In the genomic region with DNA sequence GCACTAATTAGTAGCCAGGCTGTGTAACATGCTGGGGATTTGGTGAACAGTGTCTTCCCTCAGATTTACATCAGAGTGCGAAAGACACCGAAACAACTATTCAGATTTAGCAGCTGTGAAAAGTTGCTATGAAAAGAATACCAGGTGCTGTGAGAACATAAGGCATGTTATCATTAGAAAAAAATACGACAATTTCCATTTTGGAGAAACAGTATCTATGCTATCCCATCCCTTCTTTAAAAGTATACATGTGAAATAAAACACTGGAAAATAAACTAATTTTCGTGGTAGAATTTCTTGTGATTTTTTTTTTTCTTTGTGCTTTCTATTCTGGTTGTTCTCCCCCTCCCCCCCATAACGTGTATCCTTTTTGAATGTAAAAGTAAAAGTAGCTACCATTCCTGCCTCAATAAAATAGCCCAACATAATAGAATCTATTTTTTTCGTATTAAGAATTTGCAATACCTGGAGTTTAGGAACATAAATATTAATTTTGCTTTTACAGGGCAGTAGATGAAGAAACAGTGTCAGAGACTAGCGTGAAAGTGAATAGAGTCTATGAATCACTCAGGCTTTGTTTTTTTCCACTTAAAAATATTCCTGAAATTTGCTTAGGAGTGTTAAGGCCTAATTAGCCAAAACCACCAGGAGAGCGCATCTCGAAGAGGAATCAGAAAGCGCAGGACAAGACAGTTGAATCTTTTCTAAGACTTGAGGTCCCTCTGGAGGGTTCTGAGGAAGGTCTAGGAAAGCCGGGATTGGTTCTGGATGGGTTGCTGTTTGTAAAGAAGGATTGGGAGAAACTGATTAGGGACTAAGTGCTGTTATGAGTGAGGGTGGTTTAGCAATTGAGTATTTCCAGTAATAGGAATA, we compare ENCODE assay signal across 8 cellular contexts. TPM values are rescaled to one million over a fixed set of nuclear protein-coding genes. Genes with fewer than 3 reads are reported as not detected.
DNase-seq lines count a peak whose midpoint lies in the region; ATAC-seq, FAIRE-seq and TF ChIP-seq lines count a peak whose summit lies in the region.
"Had no signal": no experiment of that assay in that cellular context is flagged by ENCODE, and none has a peak within 500 bp of the region (broad histone marks: within the 10 kb centered on the region; RNA-seq: fewer than 3 reads in every experiment).

No MANE protein-coding gene starts in this region.

- TF ChIP-seq POLR2A in K562 (conservative IDR thresholded peaks at IDR 0.05): no peak

- H3K79me2 ChIP-seq in K562 (ENCODE audit: control insufficient read depth, insufficient read depth, low read length): peaks cover 60% of the 10 kb centered on the region

- H3K4me3 Mint-ChIP-seq in mesothelial cell of epicardium: peak overlapping the region; percentile 98

- H3K9me1 ChIP-seq in K562 (ENCODE audit: control insufficient read depth, insufficient read depth, low read length): no peaks in the 10 kb centered on the region

- peaks cover 58% of the 10 kb centered on the region for H3K4me1 Mint-ChIP-seq in mesothelial cell of epicardium

- no peaks in the 10 kb centered on the region for H3K9me3 ChIP-seq in K562 (replicated peaks; ENCODE audit: control insufficient read depth, insufficient read depth, low read depth, low read length)

- in situ Hi-C loops in K562 (cut with MboI): no loop called here

- peak overlapping the region; percentile 80 for H3K4me2 ChIP-seq in K562 (ENCODE audit: insufficient read depth, low read length)

- ATAC-seq in GM19043 (IDR thresholded peaks at IDR 0.05; ENCODE audit: low read depth, unreplicated experiment) (peak; percentile 30), K562 (peak; percentile 8)

- FAIRE-seq in K562 (lab: Jason Lieb, UNC): peak; percentile 19
- FAIRE-seq: colon had no signal

- DNase-seq in HL-60 (ENCODE audit: low read depth in 1 of 2, low spot score in 1 of 2) (no peak), K562 (ENCODE audit: extremely low read depth in 1 of 4, low spot score in 3 of 4) (peak in 2 of 4 experiments; percentile 15 to 26), mesothelial cell of epicardium (ENCODE audit: low spot score in 2 of 2, unreplicated experiment in 2 of 2) (no peak), HT-29 (ENCODE audit: low spot score) (no peak), NAMALWA (ENCODE audit: low spot score) (no peak), GM19240 (ENCODE audit: insufficient read length, low spot score) (no peak)

- H3K27me3 ChIP-seq in HL-60 (ENCODE audit: insufficient read depth, poor library complexity, severe bottlenecking) (no peaks in the 10 kb centered on the region), K562 (ENCODE audit: control insufficient read depth in 2 of 2, insufficient read depth in 2 of 2, low read length in 2 of 2) (no peaks in the 10 kb centered on the region)

- TF ChIP-seq CTCF in HL-60 (IDR thresholded peaks at IDR 0.05; ENCODE audit: insufficient read depth, low read length) (no peak), K562 (IDR thresholded peaks at IDR 0.05 in 2 of 3, conservative IDR thresholded peaks at IDR 0.05 in 1 of 3; ENCODE audit: insufficient read depth in 2 of 3, low read depth in 1 of 3, low read length in 3 of 3) (no peak), mesothelial cell of epicardium (IDR thresholded peaks at IDR 0.05; ENCODE audit: unreplicated experiment) (no peak)

- peak overlapping the region; percentile 80 for H2AFZ ChIP-seq in K562 (ENCODE audit: low read depth, low read length)

- peak overlapping the region; percentile 98 for H3K27ac Mint-ChIP-seq in mesothelial cell of epicardium

- peaks cover under 1% of the 10 kb centered on the region for H3K36me3 Mint-ChIP-seq in mesothelial cell of epicardium

- H4K20me1 ChIP-seq in K562 (replicated peaks; ENCODE audit: control insufficient read depth, insufficient read depth, low read length): no peaks in the 10 kb centered on the region

- H3K4me3 ChIP-seq in HL-60 (replicated peaks; ENCODE audit: insufficient read depth, low read length) (peak overlapping the region; percentile 95), K562 (peak overlapping the region; percentile 84)

- H3K4me1 ChIP-seq in K562 (replicated peaks in 1 of 2; ENCODE audit: control insufficient read depth in 2 of 2, insufficient read depth in 2 of 2, low read length in 2 of 2): peaks cover 4 to 20% of the 10 kb centered on the region in 2 experiments; a peak in 4 of 5 replicates

- intact Hi-C loops in K562 (cut with micrococcal nuclease): no loop called here

- 16% methylated on average over 11 of the region's 11 CpGs for WGBS in K562 (ENCODE audit: insufficient coverage, low coverage, missing lambda C conversion rate)

- POLR2A ChIA-PET in K562 (lab: Yijun Ruan, JAX): interaction anchor here (0.7 to 1.9 kb wide), 8 partner anchors 9 to 270 kb away, joined by 3 to 9 read pairs (median 4); a partner anchor contains a TSS

- no peak for TF ChIP-seq EP300 in K562 (IDR thresholded peaks at IDR 0.05; ENCODE audit: low read length)

- peaks cover 36% of the 10 kb centered on the region for H3K36me3 ChIP-seq in K562 (ENCODE audit: control insufficient read depth, insufficient read depth, low read length)

- TF ChIP-seq RAD21 in K562 (CRISPR knock-in tag; conservative IDR thresholded peaks at IDR 0.05 in 1 of 2, IDR thresholded peaks at IDR 0.05 in 1 of 2): no peak

- peak overlapping the region in 1 of 2 experiments; percentile 92; a peak in 3 of 4 replicates for H3K9ac ChIP-seq in K562 (ENCODE audit: insufficient read depth in 1 of 2, low read depth in 2 of 2, low read length in 2 of 2)

- H3K27me3 Mint-ChIP-seq in mesothelial cell of epicardium (ENCODE audit: low read depth): no peaks in the 10 kb centered on the region

- no TSS peak for BruUV-seq in K562 (replicated peaks; lab: Mats Ljungman, UMichigan)

- CTCF ChIA-PET in K562 (lab: Yijun Ruan, JAX; ENCODE audit: low intra/inter-chr PET ratio): interaction anchor here (0.7 kb wide), 1 partner anchor 543 kb away, joined by 5 read pairs; no protein-coding TSS in a partner anchor

- no peaks in the 10 kb centered on the region for H3K9me3 Mint-ChIP-seq in mesothelial cell of epicardium

- H3K27ac ChIP-seq in HL-60 (replicated peaks) (peak overlapping the region; percentile 84), K562 (ENCODE audit: extremely low read depth, low read depth, low read length) (peak overlapping the region; percentile 93)

RNA-seq across cellular contexts. Expression of a gene that starts 0.8 kb away (rescaled TPM):
- total RNA-seq in K562 (2011; cell fraction: chromatin; rRNA removed; ENCODE audit: low replicate concordance): 16.0 and 49.4 TPM in 2 replicates
- 9.3 and 9.6 TPM in 2 replicates for total RNA-seq in K562 (2011; cell fraction: nucleolus; rRNA removed)
- total RNA-seq in K562 (2011; cell fraction: nucleoplasm; rRNA removed): 15.6 and 16.1 TPM in 2 replicates
- total RNA-seq in K562 (2014; rRNA removed) (51.8 and 65.7 TPM in 2 replicates), K562 (2014; rRNA removed; fragmentation: Illumina TruSeq; extraction: Trizol) (53.4 and 71.6 TPM in 2 replicates), K562 (2015; rRNA removed; fragmentation: Illumina TruSeq; extraction: Trizol) (40.8 and 48.1 TPM in 2 replicates), K562 (2021) (38.4 and 43.6 TPM in 2 replicates), mesothelial cell of epicardium (35.8 to 39.0 TPM (median 36.9 TPM) in 3 replicates)
- polyA plus RNA-seq in K562 (2011; rRNA removed) (46.5 and 56.0 TPM in 2 replicates), K562 (2014; fragmentation: Illumina TruSeq; extraction: Trizol) (52.4 and 57.4 TPM in 2 replicates), K562 (2014; fragmentation: Nextera tagmentation; extraction: Ambion mirVana) (10 to 100 TPM; 42.1 to 54.8 TPM), K562 (2014; rRNA removed) (50.4 and 56.9 TPM in 2 replicates)
- polyA plus RNA-seq in K562 (2011; cell fraction: cytosol; rRNA removed): 3.3 and 8.9 TPM in 2 replicates
- 11.0 and 21.7 TPM in 2 replicates for polyA plus RNA-seq in K562 (2011; cell fraction: nucleus; rRNA removed)
- polyA plus RNA-seq in K562 (2012): 56.3 and 61.4 TPM in 2 replicates
- 37.2 and 44.6 TPM in 2 replicates for polyA minus RNA-seq in K562 (2011; rRNA and poly(A)+ RNA removed)
- polyA minus RNA-seq in K562 (2011; cell fraction: cytosol; rRNA and poly(A)+ RNA removed): 7.4 and 9.8 TPM in 2 replicates
- polyA minus RNA-seq in K562 (2011; cell fraction: nucleus; rRNA and poly(A)+ RNA removed): 11.2 and 18.2 TPM in 2 replicates
- total RNA-seq in HT-29 (2014; rRNA removed; shearing (Covaris generic)): 13.2 and 24.6 TPM in 2 replicates

RNA-seq across cellular contexts. Expression of a gene that starts 2.0 kb away (rescaled TPM):
- 44.6 and 76.9 TPM in 2 replicates for total RNA-seq in K562 (2011; cell fraction: chromatin; rRNA removed; ENCODE audit: low replicate concordance)
- 57.0 and 61.5 TPM in 2 replicates for total RNA-seq in K562 (2011; cell fraction: nucleolus; rRNA removed)
- 79.8 and 80.8 TPM in 2 replicates for total RNA-seq in K562 (2011; cell fraction: nucleoplasm; rRNA removed)
- total RNA-seq in K562 (2014; rRNA removed) (251 and 270 TPM in 2 replicates), K562 (2014; rRNA removed; fragmentation: Illumina TruSeq; extraction: Trizol) (314 and 340 TPM in 2 replicates), K562 (2015; rRNA removed; fragmentation: Illumina TruSeq; extraction: Trizol) (294 and 318 TPM in 2 replicates), K562 (2021) (193 and 215 TPM in 2 replicates), mesothelial cell of epicardium (42.6 to 43.3 TPM (median 42.7 TPM) in 3 replicates)
- polyA plus RNA-seq in K562 (2011; rRNA removed) (290 and 349 TPM in 2 replicates), K562 (2014; fragmentation: Illumina TruSeq; extraction: Trizol) (522 and 779 TPM in 2 replicates), K562 (2014; fragmentation: Nextera tagmentation; extraction: Ambion mirVana) (1,000 to 10,000 TPM; 1,025 to 1,088 TPM), K562 (2014; rRNA removed) (422 and 674 TPM in 2 replicates)
- 437 and 618 TPM in 2 replicates for polyA plus RNA-seq in K562 (2011; cell fraction: cytosol; rRNA removed)
- polyA plus RNA-seq in K562 (2011; cell fraction: nucleus; rRNA removed): 139 and 204 TPM in 2 replicates
- 207 and 217 TPM in 2 replicates for polyA plus RNA-seq in K562 (2012)
- 177 and 179 TPM in 2 replicates for polyA minus RNA-seq in K562 (2011; rRNA and poly(A)+ RNA removed)
- polyA minus RNA-seq in K562 (2011; cell fraction: cytosol; rRNA and poly(A)+ RNA removed): 30.9 and 41.3 TPM in 2 replicates
- 40.8 and 79.1 TPM in 2 replicates for polyA minus RNA-seq in K562 (2011; cell fraction: nucleus; rRNA and poly(A)+ RNA removed)
- 99.1 and 131 TPM in 2 replicates for total RNA-seq in HT-29 (2014; rRNA removed; shearing (Covaris generic))

RNA-seq across cellular contexts. Expression of a gene that starts 19.8 kb away (rescaled TPM):
- total RNA-seq in K562 (2011; cell fraction: chromatin; rRNA removed; ENCODE audit: low replicate concordance): 3.4 and 10.9 TPM in 2 replicates
- total RNA-seq in K562 (2011; cell fraction: nucleolus; rRNA removed): 2.3 and 4.1 TPM in 2 replicates
- total RNA-seq in K562 (2011; cell fraction: nucleoplasm; rRNA removed): 4.4 and 6.7 TPM in 2 replicates
- 0.86 and 1.5 TPM in 2 replicates for total RNA-seq in K562 (2014; rRNA removed)
- total RNA-seq in K562 (2014; rRNA removed; fragmentation: Illumina TruSeq; extraction: Trizol): 2.9 and 3.2 TPM in 2 replicates
- 2.2 and 2.5 TPM in 2 replicates for total RNA-seq in K562 (2015; rRNA removed; fragmentation: Illumina TruSeq; extraction: Trizol)
- total RNA-seq in K562 (2021): 1.7 and 1.9 TPM in 2 replicates
- 7.0 and 7.2 TPM in 2 replicates for polyA plus RNA-seq in K562 (2011; rRNA removed)
- 0.98 and 2.7 TPM in 2 replicates for polyA plus RNA-seq in K562 (2011; cell fraction: cytosol; rRNA removed)
- 3.2 and 5.4 TPM in 2 replicates for polyA plus RNA-seq in K562 (2011; cell fraction: nucleus; rRNA removed)
- 1.7 and 3.3 TPM in 2 replicates for polyA plus RNA-seq in K562 (2012)
- polyA plus RNA-seq in K562 (2014; fragmentation: Illumina TruSeq; extraction: Trizol): 1.3 and 1.8 TPM in 2 replicates
- polyA plus RNA-seq in K562 (2014; fragmentation: Nextera tagmentation; extraction: Ambion mirVana): 1 to 10 TPM; 1.3 to 1.8 TPM
- polyA plus RNA-seq in K562 (2014; rRNA removed): 1.4 and 1.6 TPM in 2 replicates
- 5.4 and 8.6 TPM in 2 replicates for polyA minus RNA-seq in K562 (2011; rRNA and poly(A)+ RNA removed)
- 0.91 and 1.0 TPM in 2 replicates for polyA minus RNA-seq in K562 (2011; cell fraction: cytosol; rRNA and poly(A)+ RNA removed)
- 3.0 and 7.6 TPM in 2 replicates for polyA minus RNA-seq in K562 (2011; cell fraction: nucleus; rRNA and poly(A)+ RNA removed)
- 5.8 to 6.6 TPM (median 6.0 TPM) in 3 replicates for total RNA-seq in mesothelial cell of epicardium
- total RNA-seq in HT-29 (2014; rRNA removed; shearing (Covaris generic)): 0.91 and 1.2 TPM in 2 replicates

RNA-seq across cellular contexts. Expression of a gene that starts 49.3 kb away (rescaled TPM):
- not detected in 2 replicates for total RNA-seq in K562 (2011; cell fraction: chromatin; rRNA removed; ENCODE audit: low replicate concordance)
- total RNA-seq in K562 (2011; cell fraction: nucleolus; rRNA removed): not detected in 2 replicates
- total RNA-seq in K562 (2011; cell fraction: nucleoplasm; rRNA removed): not detected in 2 replicates
- total RNA-seq in K562 (2014; rRNA removed): not detected in 2 replicates
- not detected in 2 replicates for total RNA-seq in K562 (2014; rRNA removed; fragmentation: Illumina TruSeq; extraction: Trizol)
- total RNA-seq in K562 (2015; rRNA removed; fragmentation: Illumina TruSeq; extraction: Trizol): not detected in 2 replicates
- not detected in 2 replicates for total RNA-seq in K562 (2021)
- polyA plus RNA-seq in K562 (2011; rRNA removed): not detected in 2 replicates
- not detected in 2 replicates for polyA plus RNA-seq in K562 (2011; cell fraction: cytosol; rRNA removed)
- not detected in 2 replicates for polyA plus RNA-seq in K562 (2011; cell fraction: nucleus; rRNA removed)
- not detected in 2 replicates for polyA plus RNA-seq in K562 (2012)
- polyA plus RNA-seq in K562 (2014; fragmentation: Illumina TruSeq; extraction: Trizol): not detected in 2 replicates
- not detected for polyA plus RNA-seq in K562 (2014; fragmentation: Nextera tagmentation; extraction: Ambion mirVana)
- not detected in 2 replicates for polyA plus RNA-seq in K562 (2014; rRNA removed)
- polyA minus RNA-seq in K562 (2011; rRNA and poly(A)+ RNA removed): not detected in 2 replicates
- not detected in 2 replicates for polyA minus RNA-seq in K562 (2011; cell fraction: cytosol; rRNA and poly(A)+ RNA removed)
- polyA minus RNA-seq in K562 (2011; cell fraction: nucleus; rRNA and poly(A)+ RNA removed): not detected in 2 replicates
- total RNA-seq in mesothelial cell of epicardium: 1.3 to 1.8 TPM (median 1.4 TPM) in 3 replicates
- total RNA-seq in HT-29 (2014; rRNA removed; shearing (Covaris generic)): 0.18 TPM in 1 of 2 replicates, not detected in the other
